Comparison of ENCODE assay signal across 8 cellular contexts in the genomic region with DNA sequence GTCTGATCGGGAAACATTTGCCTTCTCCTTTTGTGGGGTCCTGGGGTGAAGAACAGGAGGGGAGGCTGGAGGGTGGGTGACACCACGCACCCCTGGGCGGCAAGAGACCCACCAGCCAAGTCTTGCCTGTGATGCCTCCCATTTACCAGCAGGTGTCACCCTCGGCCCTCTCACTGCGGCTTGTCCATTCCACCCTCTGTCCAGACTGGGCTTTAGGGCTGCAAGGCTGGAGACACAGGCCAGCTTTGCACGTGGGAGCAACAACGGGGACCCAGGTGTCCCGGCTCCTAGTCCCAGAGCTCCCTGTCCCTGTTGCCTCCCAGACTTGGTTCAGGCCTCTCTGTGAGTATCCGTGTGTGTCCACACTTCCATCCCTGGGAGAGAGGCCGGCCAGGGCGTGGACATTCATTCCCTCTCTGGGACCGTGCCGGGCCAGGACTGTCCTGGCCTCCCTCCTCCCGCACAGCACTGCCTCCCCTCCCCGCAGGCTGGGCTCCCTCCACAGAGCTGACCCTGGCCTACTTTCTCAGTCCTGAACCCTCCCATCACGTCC. TPM values are rescaled to one million over a fixed set of nuclear protein-coding genes. Genes with fewer than 3 reads are reported as not detected.
DNase-seq lines count a peak whose midpoint lies in the region; ATAC-seq and TF ChIP-seq lines count a peak whose summit lies in the region.

No MANE protein-coding gene starts in this region.

- peak; percentile 89 for DNase-seq in HEK293T (ENCODE audit: extremely low spot score)
- DNase-seq in activated T-cell treated with anti-CD3 and anti-CD28 coated beads, Interleukin-2, amount 50 U/mL, for 24 hours, result peak; percentile 74
- DNase-seq in fibroblast of mammary gland (ENCODE audit: low read depth), result peak; percentile 64
- DNase-seq in stimulated activated naive CD4-positive, alpha-beta T cell (lab: John Stamatoyannopoulos, UW), result peak; percentile 17 to 61 (median 41)

- no peak overlapping the region for H3K4me3 Mint-ChIP-seq in activated T-cell treated with anti-CD3 and anti-CD28 coated beads, Interleukin-2, amount 50 U/mL, for 24 hours

- TF ChIP-seq RAD21 in neural cell (conservative IDR thresholded peaks at IDR 0.05), result peak; percentile 99

- H3K9me2 ChIP-seq in neural cell (ENCODE audit: insufficient read depth, low read length), result no peaks in the 10 kb centered on the region

- H3K4me1 Mint-ChIP-seq in activated T-cell treated with anti-CD3 and anti-CD28 coated beads, Interleukin-2, amount 50 U/mL, for 24 hours (ENCODE audit: low read depth), result no peaks in the 10 kb centered on the region

- CTCF ChIA-PET in HEK293T (lab: Yijun Ruan, JAX), result interaction anchor here (0.6 to 1.3 kb wide), 3 partner anchors 16 to 149 kb away, joined by 3 to 7 read pairs (median 5); no protein-coding TSS in a partner anchor

- H3K4me1 ChIP-seq in BLaER1 treated with 17β-estradiol and CSF1 and Interleukin-3, amounts not matched to agents 10 nM and 100 nM, result peaks cover 0 to 20% (median 15%) of the 10 kb centered on the region in 10 experiments; a peak in 15 of 20 replicates
- 0 out of 2 replicates have a peak, but pooled peaks cover 3% of the 10 kb centered on the region for H3K4me1 ChIP-seq in OCI-LY3 (ENCODE audit: low read length)

- no peaks in the 10 kb centered on the region for H3K9me3 Mint-ChIP-seq in activated T-cell treated with anti-CD3 and anti-CD28 coated beads, Interleukin-2, amount 50 U/mL, for 24 hours

- TF ChIP-seq CTCF in OCI-LY3 (IDR thresholded peaks at IDR 0.05; ENCODE audit: low read depth, low read length) (peak; percentile 91), fibroblast of mammary gland (conservative IDR thresholded peaks at IDR 0.05; ENCODE audit: control insufficient read depth, insufficient read depth, low read depth, low read length) (peak; percentile 99), neural cell (IDR thresholded peaks at IDR 0.05; ENCODE audit: poor library complexity, severe bottlenecking) (peak; percentile 97)

- no peak overlapping the region for H3K27ac Mint-ChIP-seq in activated T-cell treated with anti-CD3 and anti-CD28 coated beads, Interleukin-2, amount 50 U/mL, for 24 hours

- H3K9ac ChIP-seq in BLaER1 treated with 17β-estradiol and CSF1 and Interleukin-3, amounts not matched to agents 10 nM and 100 nM, result peak overlapping the region in 6 of 11 experiments; percentile 8 to 56 (median 42); a peak in 7 of 22 replicates
- no peak overlapping the region for H3K9ac ChIP-seq in OCI-LY3 (ENCODE audit: low read length)
- no peak overlapping the region for H3K9ac ChIP-seq in neural cell (ENCODE audit: low read length)

- no peak for ATAC-seq in GM19395 (IDR thresholded peaks at IDR 0.05; ENCODE audit: unreplicated experiment)

- POLR2A ChIA-PET in HEK293T (lab: Yijun Ruan, JAX), result no interaction called here

- H3K79me2 ChIP-seq in OCI-LY3 (ENCODE audit: low read length), result no peaks in the 10 kb centered on the region
- H3K79me2 ChIP-seq in neural cell (replicated peaks; ENCODE audit: insufficient read depth, low read length), result no peaks in the 10 kb centered on the region

- H4K20me1 ChIP-seq in BLaER1 treated with 17β-estradiol and CSF1 and Interleukin-3, amounts not matched to agents 10 nM and 100 nM, result no peaks in the 10 kb centered on the region
- no peaks in the 10 kb centered on the region for H4K20me1 ChIP-seq in OCI-LY3 (ENCODE audit: insufficient read depth, low read length)
- no peaks in the 10 kb centered on the region for H4K20me1 ChIP-seq in neural cell (ENCODE audit: insufficient read depth)

- H3K36me3 ChIP-seq in BLaER1 treated with 17β-estradiol and CSF1 and Interleukin-3, amounts not matched to agents 10 nM and 100 nM, result no peaks in the 10 kb centered on the region
- H3K36me3 ChIP-seq in OCI-LY3 (replicated peaks; ENCODE audit: low read depth, low read length) (no peaks in the 10 kb centered on the region), neural cell (ENCODE audit: insufficient read depth, low read length) (no peaks in the 10 kb centered on the region)

- peak overlapping the region in 7 of 11 experiments; percentile 18 to 61 (median 38); a peak in 9 of 22 replicates for H3K27ac ChIP-seq in BLaER1 treated with 17β-estradiol and CSF1 and Interleukin-3, amounts not matched to agents 10 nM and 100 nM
- no peak overlapping the region for H3K27ac ChIP-seq in OCI-LY3 (ENCODE audit: low read length)
- no peak overlapping the region for H3K27ac ChIP-seq in neural cell (ENCODE audit: low read length)

- TF ChIP-seq EP300 in neural cell (conservative IDR thresholded peaks at IDR 0.05; ENCODE audit: poor library complexity, severe bottlenecking), result no peak

- no peaks in the 10 kb centered on the region for H3K27me3 Mint-ChIP-seq in activated T-cell treated with anti-CD3 and anti-CD28 coated beads, Interleukin-2, amount 50 U/mL, for 24 hours

- H3K4me2 ChIP-seq in BLaER1 treated with 17β-estradiol and CSF1 and Interleukin-3, amounts not matched to agents 10 nM and 100 nM, result peak overlapping the region in 10 of 11 experiments; percentile 15 to 45 (median 33); a peak in 9 of 22 replicates
- peak overlapping the region; percentile 57 for H3K4me2 ChIP-seq in OCI-LY3 (ENCODE audit: low read length)
- no peak overlapping the region for H3K4me2 ChIP-seq in neural cell (ENCODE audit: low read length)

- no peak overlapping the region for H3K4me3 ChIP-seq in BLaER1 treated with 17β-estradiol and CSF1 and Interleukin-3, amounts not matched to agents 10 nM and 100 nM
- no peak overlapping the region for H3K4me3 ChIP-seq in OCI-LY3 (ENCODE audit: low read length)
- no peak overlapping the region for H3K4me3 ChIP-seq in fibroblast of mammary gland (ENCODE audit: control insufficient read depth, low read depth, low read length)
- no peak overlapping the region for H3K4me3 ChIP-seq in neural cell (ENCODE audit: low read length)

- H2AFZ ChIP-seq in OCI-LY3 (ENCODE audit: low read depth, low read length) (peak overlapping the region; percentile 47; the same call in 1 of the 2 replicates), neural cell (ENCODE audit: low read depth, low read length) (no peak overlapping the region)

- no peaks in the 10 kb centered on the region for H3K9me3 ChIP-seq in BLaER1 treated with 17β-estradiol and CSF1 and Interleukin-3, amounts not matched to agents 10 nM and 100 nM (replicated peaks in 1 of 11)
- H3K9me3 ChIP-seq in OCI-LY3 (ENCODE audit: insufficient read depth, low read length) (no peaks in the 10 kb centered on the region), neural cell (ENCODE audit: low read length) (no peaks in the 10 kb centered on the region)

- no peaks in the 10 kb centered on the region for H3K27me3 ChIP-seq in BLaER1 treated with 17β-estradiol and CSF1 and Interleukin-3, amounts not matched to agents 10 nM and 100 nM
- no peaks in the 10 kb centered on the region for H3K27me3 ChIP-seq in OCI-LY3 (ENCODE audit: low read depth, low read length)
- H3K27me3 ChIP-seq in neural cell (ENCODE audit: insufficient read depth, low read depth, low read length), result no peaks in the 10 kb centered on the region

- H3K36me3 Mint-ChIP-seq in activated T-cell treated with anti-CD3 and anti-CD28 coated beads, Interleukin-2, amount 50 U/mL, for 24 hours (ENCODE audit: low read depth), result no peaks in the 10 kb centered on the region

- no peaks in the 10 kb centered on the region for H3F3A ChIP-seq in neural cell (ENCODE audit: insufficient read depth, low read length, poor library complexity, severe bottlenecking)

TF ChIP-seq in HEK293T, 16 proteins besides CTCF, POLR2A, EP300 and RAD21:
- TF ChIP-seq CTBP1 (IDR thresholded peaks at IDR 0.05; ENCODE audit: borderline replicate concordance) (no peak), FOXM1 (IDR thresholded peaks at IDR 0.05; ENCODE audit: borderline replicate concordance) (no peak), HDGF (IDR thresholded peaks at IDR 0.05; ENCODE audit: borderline replicate concordance) (no peak), FOXA1 (IDR thresholded peaks at IDR 0.05) (no peak), ELF4 (IDR thresholded peaks at IDR 0.05) (no peak; the same call in 1 of the 2 replicates), BHLHE40 (IDR thresholded peaks at IDR 0.05; ENCODE audit: borderline replicate concordance) (no peak), SUZ12 (IDR thresholded peaks at IDR 0.05) (no peak), FOXK2 (IDR thresholded peaks at IDR 0.05) (no peak)

TF ChIP-seq in neural cell, 6 proteins besides CTCF, POLR2A, EP300 and RAD21:
- TF ChIP-seq POLR2AphosphoS5 (IDR thresholded peaks at IDR 0.05) (peak; percentile 38), MXI1 (conservative IDR thresholded peaks at IDR 0.05; ENCODE audit: poor library complexity, severe bottlenecking) (no peak), SMC3 (conservative IDR thresholded peaks at IDR 0.05; ENCODE audit: poor library complexity) (peak; percentile 97)

RNA-seq across cellular contexts. Expression of a gene that starts 36.2 kb away (rescaled TPM):
- 26.7 and 31.9 TPM in 2 replicates for polyA plus RNA-seq in neural cell
- 35.8 and 38.8 TPM in 2 replicates for polyA minus RNA-seq in neural cell

Comparison
In these comparisons a context has a peak if more than half of its experiments do, and no peak if none do; other contexts are left out.
1. H3K27ac ChIP-seq: peak in BLaER1 treated with 17β-estradiol and CSF1 and Interleukin-3, amounts not matched to agents 10 nM and 100 nM (7 of 11); none in OCI-LY3 (single experiment) and neural cell (single experiment).
2. H3K9ac ChIP-seq: peak in BLaER1 treated with 17β-estradiol and CSF1 and Interleukin-3, amounts not matched to agents 10 nM and 100 nM (6 of 11); none in OCI-LY3 (single experiment) and neural cell (single experiment).
3. Peak in every context shown above with its lines, with median percentiles within 50 percentile points of each other: DNase-seq and CTCF ChIP-seq.